In the genomic region with DNA sequence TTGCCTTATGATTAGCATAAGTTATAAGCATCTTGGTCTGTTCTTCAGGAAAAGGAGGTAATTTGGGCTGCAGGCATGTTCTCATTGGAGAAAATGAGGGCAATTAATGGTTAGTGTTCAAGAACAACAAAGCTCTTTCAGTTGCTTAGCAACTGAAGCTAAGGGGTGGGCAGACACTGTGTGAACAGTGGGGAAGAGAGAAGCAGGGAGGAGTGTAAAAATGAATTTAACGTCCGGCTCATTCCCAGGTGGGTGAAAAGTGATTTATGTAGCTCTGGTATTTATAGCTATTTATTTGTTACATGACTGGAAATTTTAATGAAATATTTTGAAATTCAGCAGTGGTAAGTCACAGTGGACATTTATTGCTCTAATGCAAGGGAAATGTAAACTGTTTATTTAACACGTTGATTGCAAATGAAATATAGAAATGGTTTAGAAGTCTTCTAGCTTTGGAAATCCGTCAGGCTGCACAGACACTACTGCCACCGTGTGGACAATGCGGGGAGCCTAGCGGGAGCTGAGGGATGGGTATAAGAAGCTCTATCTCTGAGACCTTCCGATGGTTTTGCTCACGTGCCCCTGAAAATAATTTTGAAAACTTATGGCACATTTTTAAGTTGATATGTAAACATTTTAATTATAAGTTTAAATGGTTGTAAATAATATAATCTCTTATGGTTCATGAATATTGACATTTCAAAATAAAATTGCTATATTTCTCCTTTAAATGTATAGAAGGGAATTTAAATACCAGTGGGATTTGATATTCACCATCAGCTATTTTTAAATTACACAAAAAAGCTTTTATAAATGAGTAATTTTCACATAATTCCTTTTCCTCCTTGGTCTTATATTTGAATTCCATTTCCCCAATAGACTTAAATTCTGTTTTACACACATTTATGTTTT, we compare ENCODE assay signal across 8 cellular contexts. TPM values are rescaled to one million over a fixed set of nuclear protein-coding genes. Genes with fewer than 3 reads are reported as not detected.
DNase-seq lines count a peak whose midpoint lies in the region; ATAC-seq, FAIRE-seq and TF ChIP-seq lines count a peak whose summit lies in the region.

No MANE protein-coding gene starts in this region.

- no peaks in the 10 kb centered on the region for H3K4me1 ChIP-seq in A549
- no peaks in the 10 kb centered on the region for H3K4me1 ChIP-seq in skeletal muscle satellite cell (ENCODE audit: control insufficient read depth, insufficient read depth, low read length)

- peak; percentile 94 for TF ChIP-seq CTCF in A549 (IDR thresholded peaks at IDR 0.05)
- peak; percentile 100 for TF ChIP-seq CTCF in astrocyte of the cerebellum (IDR thresholded peaks at IDR 0.05; ENCODE audit: low read depth, low read length, missing control alignments)

- no peak overlapping the region for H3K27ac ChIP-seq in A549

- H3K36me3 ChIP-seq in skeletal muscle satellite cell (ENCODE audit: insufficient read depth, low read length): no peaks in the 10 kb centered on the region

- no peak overlapping the region for H3K27ac Mint-ChIP-seq in T-helper 2 cell treated with Interferon-gamma antibody and Interleukin-4, amounts not matched to agents 5 μg/mL and 100 μg/mL, for 36 hours

- peaks cover 3% of the 10 kb centered on the region for H3K4me1 Mint-ChIP-seq in T-helper 2 cell treated with Interferon-gamma antibody and Interleukin-4, amounts not matched to agents 5 μg/mL and 100 μg/mL, for 36 hours (ENCODE audit: low read depth)

- H3K4me3 ChIP-seq in A549 (no peak overlapping the region), astrocyte of the cerebellum (ENCODE audit: low read depth, low read length) (no peak overlapping the region), skeletal muscle satellite cell (ENCODE audit: low read length) (peak overlapping the region; percentile 25)

- peak overlapping the region; percentile 50 for H3K4me2 ChIP-seq in A549
- H3K4me2 ChIP-seq in skeletal muscle satellite cell (ENCODE audit: low read length): peak overlapping the region; percentile 62

- H3K27me3 Mint-ChIP-seq in T-helper 2 cell treated with Interferon-gamma antibody and Interleukin-4, amounts not matched to agents 5 μg/mL and 100 μg/mL, for 36 hours (ENCODE audit: low read depth): peaks cover 11% of the 10 kb centered on the region

- POLR2A ChIA-PET in A549 (lab: Yijun Ruan, JAX): interaction anchor here (1.0 to 1.6 kb wide), 2 partner anchors 132 to 247 kb away, joined by 5 to 11 read pairs; partner anchors contain the start of genes CSRP2 and ZDHHC17

- no peak overlapping the region for H3K4me3 Mint-ChIP-seq in T-helper 2 cell treated with Interferon-gamma antibody and Interleukin-4, amounts not matched to agents 5 μg/mL and 100 μg/mL, for 36 hours

- DNase-seq in A549 (ENCODE audit: low read depth in 1 of 2, low spot score in 1 of 2) (peak; percentile 69 to 76), NCI-H187 (lab: John Stamatoyannopoulos, UW) (peak; percentile 73 to 85), astrocyte of the cerebellum (ENCODE audit: low read depth) (peak; percentile 49), hippocampal formation (lab: John Stamatoyannopoulos, UW) (peak; percentile 36 to 78)
- DNase-seq in T-helper 2 cell treated with Interferon-gamma antibody and Interleukin-4, amounts not matched to agents 5 μg/mL and 100 μg/mL, for 36 hours (ENCODE audit: low spot score): peak; percentile 31

- no peaks in the 10 kb centered on the region for H3K9me3 ChIP-seq in A549
- no peaks in the 10 kb centered on the region for H3K9me3 ChIP-seq in skeletal muscle satellite cell (replicated peaks; ENCODE audit: low read length)

- ATAC-seq in A549 (peak; percentile 96), GM18508 (IDR thresholded peaks at IDR 0.05; ENCODE audit: insufficient read depth, unreplicated experiment) (peak; percentile 97), HG02970 (IDR thresholded peaks at IDR 0.05; ENCODE audit: low FRiP score, unreplicated experiment) (peak; percentile 90)

- no peak for TF ChIP-seq POLR2A in A549 (IDR thresholded peaks at IDR 0.05; ENCODE audit: low read length)

- H3K9ac ChIP-seq in skeletal muscle satellite cell (ENCODE audit: low read depth, low read length): no peak overlapping the region

- in situ Hi-C loops in astrocyte of the cerebellum (cut with HindIII; ENCODE audit: low sequenced_read_pairs): no loop called here

- WGBS in A549 (ENCODE audit: missing lambda C conversion rate): 7% methylated on average over 9 of the region's 9 CpGs

- peaks cover 6% of the 10 kb centered on the region for H3K27me3 ChIP-seq in skeletal muscle satellite cell (ENCODE audit: control insufficient read depth, insufficient read depth, low read length)

- TF ChIP-seq RAD21 in A549 (conservative IDR thresholded peaks at IDR 0.05 in 1 of 2, IDR thresholded peaks at IDR 0.05 in 1 of 2): peak; percentile 81 to 85

- H3K36me3 Mint-ChIP-seq in T-helper 2 cell treated with Interferon-gamma antibody and Interleukin-4, amounts not matched to agents 5 μg/mL and 100 μg/mL, for 36 hours (ENCODE audit: low read depth): no peaks in the 10 kb centered on the region

- CTCF ChIA-PET in A549 (lab: Yijun Ruan, JAX): interaction anchor here (0.6 to 2.9 kb wide), 52 partner anchors 9 to 1527 kb away, joined by 3 to 41 read pairs (median 4); partner anchors contain the start of gene BBS10

- no peak for FAIRE-seq in A549 (lab: Jason Lieb, UNC)

- H3K9me3 Mint-ChIP-seq in T-helper 2 cell treated with Interferon-gamma antibody and Interleukin-4, amounts not matched to agents 5 μg/mL and 100 μg/mL, for 36 hours: no peaks in the 10 kb centered on the region

- no peak for TF ChIP-seq EP300 in A549 (IDR thresholded peaks at IDR 0.05)

TF ChIP-seq in A549, 52 proteins besides CTCF, POLR2A, EP300 and RAD21:
- peak; percentile 82 for TF ChIP-seq SMC3 (IDR thresholded peaks at IDR 0.05)
- TF ChIP-seq HDAC2 (IDR thresholded peaks at IDR 0.05): no peak
- TF ChIP-seq BHLHE40 (IDR thresholded peaks at IDR 0.05; ENCODE audit: low read depth, low read length): 0 out of 2 replicates have a peak, but pooled peaks have one; percentile 10

RNA-seq across cellular contexts. Expression of gene E2F7, which starts 54.5 kb away (rescaled TPM):
- polyA plus RNA-seq in A549 (2011; rRNA removed) (8.2 and 12.2 TPM in 2 replicates), A549 (2017; fragmentation: RNase III; extraction: RNeasy Plus Mini Kit Qiagen cat#74134 plus additional on column Dnase treatment) (4.1 to 5.4 TPM (median 5.0 TPM) in 3 replicates)
- 4.6 and 5.7 TPM in 2 replicates for polyA plus RNA-seq in A549 (2012; cell fraction: cytosol; rRNA removed)
- 7.0 and 7.4 TPM in 2 replicates for polyA plus RNA-seq in A549 (2012; cell fraction: nucleus; rRNA removed)
- polyA minus RNA-seq in A549 (2011; rRNA and poly(A)+ RNA removed): 7.2 and 8.2 TPM in 2 replicates
- 7.6 and 9.4 TPM in 2 replicates for total RNA-seq in skeletal muscle satellite cell (2012; rRNA removed)
